ENCODE assay signal across 17 cellular contexts in the genomic region with DNA sequence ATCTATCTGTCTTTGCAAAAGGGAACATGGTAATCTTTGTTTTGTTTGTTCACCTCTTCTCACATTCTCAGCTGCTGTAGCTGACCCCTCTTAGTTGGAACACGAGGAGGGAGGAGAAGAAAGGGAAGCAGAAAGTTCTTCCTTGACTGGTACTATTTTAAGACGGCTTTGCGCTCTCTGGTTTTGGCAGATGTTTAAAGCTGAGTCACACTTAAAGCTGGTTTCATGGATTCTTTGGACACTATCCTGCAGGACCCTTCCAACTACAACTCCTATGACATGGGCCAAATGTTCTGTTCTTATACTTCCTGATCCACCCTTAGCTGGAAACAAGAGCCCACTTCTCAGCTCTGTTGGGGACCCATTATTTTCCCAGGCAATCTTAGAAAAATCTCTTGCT. TPM values are rescaled to one million over a fixed set of nuclear protein-coding genes. Genes with fewer than 3 reads are reported as not detected.
DNase-seq lines count a peak whose midpoint lies in the region; ATAC-seq, FAIRE-seq and TF ChIP-seq lines count a peak whose summit lies in the region.
"Had no signal": no experiment of that assay in that cellular context is flagged by ENCODE, and none has a peak within 500 bp of the region (broad histone marks: within the 10 kb centered on the region; RNA-seq: fewer than 3 reads in every experiment).

No MANE protein-coding gene starts in this region.

- H3K79me2 ChIP-seq in K562 (ENCODE audit: control insufficient read depth, insufficient read depth, low read length), result no peaks in the 10 kb centered on the region
- H3K79me2 ChIP-seq: hepatocyte had no signal

- BruUV-seq in MCF 10A (replicated peaks; lab: Mats Ljungman, UMichigan), result no TSS peak
- BruUV-seq in K562 (replicated peaks; lab: Mats Ljungman, UMichigan), result no TSS peak

- CTCF ChIA-PET in MCF 10A (lab: Yijun Ruan, JAX), result no interaction called here
- CTCF ChIA-PET in K562 (lab: Yijun Ruan, JAX; ENCODE audit: low intra/inter-chr PET ratio), result no interaction called here

- TF ChIP-seq EP300 in K562 (IDR thresholded peaks at IDR 0.05; ENCODE audit: low read length), result no peak

- no peak for TF ChIP-seq CTCF in MCF 10A (IDR thresholded peaks at IDR 0.05; ENCODE audit: unreplicated experiment)
- TF ChIP-seq CTCF in breast epithelium (IDR thresholded peaks at IDR 0.05), result no peak
- TF ChIP-seq CTCF in K562 (IDR thresholded peaks at IDR 0.05 in 2 of 3, conservative IDR thresholded peaks at IDR 0.05 in 1 of 3; ENCODE audit: insufficient read depth in 2 of 3, low read depth in 1 of 3, low read length in 3 of 3), result no peak
- TF ChIP-seq CTCF in vagina (IDR thresholded peaks at IDR 0.05), result no peak

- no peak for ATAC-seq in K562
- no peak for ATAC-seq in activated T-cell treated with anti-CD3 and anti-CD28 coated beads, Interleukin-2, amount 50 U/mL, for 72 hours (replicated peaks in 1 of 2)
- ATAC-seq: naive thymus-derived CD8-positive, alpha-beta T cell had no signal

- intact Hi-C loops in MCF 10A (cut with micrococcal nuclease) (no loop called here), breast epithelium (cut with DNase I; ENCODE audit: low total_unique reads) (no loop called here), K562 (cut with micrococcal nuclease) (no loop called here), vagina (cut with DNase I) (no loop called here)

- TF ChIP-seq POLR2A in breast epithelium (IDR thresholded peaks at IDR 0.05) (no peak), K562 (conservative IDR thresholded peaks at IDR 0.05) (no peak), vagina (IDR thresholded peaks at IDR 0.05) (no peak)

- H2AFZ ChIP-seq in K562 (ENCODE audit: low read depth, low read length), result peak overlapping the region; percentile 89
- H2AFZ ChIP-seq: hepatocyte had no signal

- DNase-seq in MCF 10A (ENCODE audit: unreplicated experiment), result peak; percentile 29
- no peak for DNase-seq in breast epithelium (ENCODE audit: low spot score in 2 of 2)
- DNase-seq in K562 (ENCODE audit: extremely low read depth in 1 of 4, low spot score in 3 of 4), result no peak
- peak; percentile 1 for DNase-seq in left kidney (ENCODE audit: low read depth, low spot score)
- no peak for DNase-seq in vagina (ENCODE audit: extremely low spot score in 2 of 2)
- no peak for DNase-seq in DMS153 (lab: John Stamatoyannopoulos, UW)
- DNase-seq in GOT3 (lab: John Stamatoyannopoulos, UW), result no peak
- no peak for DNase-seq in activated T-cell treated with anti-CD3 and anti-CD28 coated beads, Interleukin-2, amount 50 U/mL, for 72 hours
- DNase-seq: 8988T; activated naive CD4-positive, alpha-beta T cell treated with anti-CD3 and anti-CD28 coated beads for 36 hours; GF-D8; naive thymus-derived CD8-positive, alpha-beta T cell; NCI-H1417 treated with DMSO at 0.1 percent for 48 hours; stimulated activated CD4-positive, alpha-beta T cell treated with anti-CD3 and anti-CD28 coated beads, Interleukin-2, amount 100 ng/mL, for 24 hours; upper lobe of left lung; WERI-Rb-1 had no signal

- no peak overlapping the region for H3K27ac ChIP-seq in breast epithelium
- peak overlapping the region; percentile 25; the same call in 1 of the 3 replicates for H3K27ac ChIP-seq in K562 (ENCODE audit: extremely low read depth, low read depth, low read length)
- H3K27ac ChIP-seq in vagina, result peak overlapping the region; percentile 59
- H3K27ac ChIP-seq: hepatocyte, upper lobe of left lung, WERI-Rb-1 had no signal

- H3K36me3 Mint-ChIP-seq in MCF 10A (ENCODE audit: insufficient read depth, unreplicated experiment), result no peaks in the 10 kb centered on the region
- H3K36me3 Mint-ChIP-seq in activated T-cell treated with anti-CD3 and anti-CD28 coated beads, Interleukin-2, amount 50 U/mL, for 72 hours (ENCODE audit: insufficient read depth in 2 of 2), result no peaks in the 10 kb centered on the region
- H3K36me3 Mint-ChIP-seq: naive thymus-derived CD8-positive, alpha-beta T cell had no signal

- H3K27me3 ChIP-seq in breast epithelium, result no peaks in the 10 kb centered on the region
- no peaks in the 10 kb centered on the region for H3K27me3 ChIP-seq in K562 (ENCODE audit: control insufficient read depth in 2 of 2, insufficient read depth in 2 of 2, low read length in 2 of 2)
- no peaks in the 10 kb centered on the region for H3K27me3 ChIP-seq in vagina
- H3K27me3 ChIP-seq: hepatocyte, upper lobe of left lung had no signal

- FAIRE-seq in K562 (lab: Jason Lieb, UNC), result peak; percentile 62

- H3K27me3 Mint-ChIP-seq in MCF 10A (ENCODE audit: insufficient read depth, unreplicated experiment), result no peaks in the 10 kb centered on the region
- H3K27me3 Mint-ChIP-seq in activated T-cell treated with anti-CD3 and anti-CD28 coated beads, Interleukin-2, amount 50 U/mL, for 72 hours (ENCODE audit: low read depth), result peaks cover 35% of the 10 kb centered on the region

- no peak overlapping the region for H3K9ac ChIP-seq in K562 (ENCODE audit: insufficient read depth in 1 of 2, low read depth in 2 of 2, low read length in 2 of 2)

- no peaks in the 10 kb centered on the region for H3K9me1 ChIP-seq in K562 (ENCODE audit: control insufficient read depth, insufficient read depth, low read length)

- H3K4me2 ChIP-seq in K562 (ENCODE audit: insufficient read depth, low read length), result peak overlapping the region; percentile 28; the same call in 1 of the 2 replicates
- H3K4me2 ChIP-seq: hepatocyte had no signal

- TF ChIP-seq RAD21 in K562 (CRISPR knock-in tag; conservative IDR thresholded peaks at IDR 0.05 in 1 of 2, IDR thresholded peaks at IDR 0.05 in 1 of 2), result no peak

- H3K27ac Mint-ChIP-seq in MCF 10A (ENCODE audit: low read depth, unreplicated experiment), result no peak overlapping the region
- H3K27ac Mint-ChIP-seq in activated T-cell treated with anti-CD3 and anti-CD28 coated beads, Interleukin-2, amount 50 U/mL, for 72 hours, result no peak overlapping the region
- H3K27ac Mint-ChIP-seq: activated naive CD4-positive, alpha-beta T cell treated with anti-CD3 and anti-CD28 coated beads for 36 hours; naive thymus-derived CD8-positive, alpha-beta T cell had no signal

- POLR2A ChIA-PET in MCF 10A (lab: Yijun Ruan, JAX), result interaction anchor here (0.6 to 0.8 kb wide), 2 partner anchors 41 to 182 kb away, joined by 3 to 4 read pairs; a partner anchor contains a TSS
- POLR2A ChIA-PET in K562 (lab: Yijun Ruan, JAX), result interaction anchor here (1.0 kb wide), 1 partner anchor 1172 kb away, joined by 4 read pairs; no protein-coding TSS in a partner anchor

- no peaks in the 10 kb centered on the region for H3K9me3 ChIP-seq in breast epithelium
- no peaks in the 10 kb centered on the region for H3K9me3 ChIP-seq in K562 (replicated peaks; ENCODE audit: control insufficient read depth, insufficient read depth, low read depth, low read length)
- H3K9me3 ChIP-seq in vagina, result no peaks in the 10 kb centered on the region
- H3K9me3 ChIP-seq: upper lobe of left lung had no signal

- peaks cover 14% of the 10 kb centered on the region for H3K4me1 Mint-ChIP-seq in MCF 10A (ENCODE audit: insufficient read depth, unreplicated experiment)
- H3K4me1 Mint-ChIP-seq in activated T-cell treated with anti-CD3 and anti-CD28 coated beads, Interleukin-2, amount 50 U/mL, for 72 hours (ENCODE audit: low read depth), result peaks cover 6% of the 10 kb centered on the region

- H3K4me3 ChIP-seq in breast epithelium, result no peak overlapping the region
- no peak overlapping the region for H3K4me3 ChIP-seq in K562
- H3K4me3 ChIP-seq in vagina, result no peak overlapping the region
- H3K4me3 ChIP-seq: hepatocyte, upper lobe of left lung had no signal

- H3K4me1 ChIP-seq in breast epithelium, result no peaks in the 10 kb centered on the region
- H3K4me1 ChIP-seq in K562 (replicated peaks in 1 of 2; ENCODE audit: control insufficient read depth in 2 of 2, insufficient read depth in 2 of 2, low read length in 2 of 2), result peaks cover 6 to 14% of the 10 kb centered on the region in 2 experiments; a peak in 4 of 5 replicates
- peaks cover 19% of the 10 kb centered on the region for H3K4me1 ChIP-seq in vagina
- H3K4me1 ChIP-seq: upper lobe of left lung had no signal

- in situ Hi-C loops in K562 (cut with MboI), result no loop called here

- H3K4me3 Mint-ChIP-seq in MCF 10A (ENCODE audit: unreplicated experiment), result no peak overlapping the region
- no peak overlapping the region for H3K4me3 Mint-ChIP-seq in activated T-cell treated with anti-CD3 and anti-CD28 coated beads, Interleukin-2, amount 50 U/mL, for 72 hours
- H3K4me3 Mint-ChIP-seq: activated naive CD4-positive, alpha-beta T cell treated with anti-CD3 and anti-CD28 coated beads for 36 hours; naive thymus-derived CD8-positive, alpha-beta T cell had no signal

- H4K20me1 ChIP-seq in K562 (replicated peaks; ENCODE audit: control insufficient read depth, insufficient read depth, low read length), result no peaks in the 10 kb centered on the region

- H3K36me3 ChIP-seq in breast epithelium (no peaks in the 10 kb centered on the region), K562 (ENCODE audit: control insufficient read depth, insufficient read depth, low read length) (no peaks in the 10 kb centered on the region), vagina (no peaks in the 10 kb centered on the region)
- H3K36me3 ChIP-seq: upper lobe of left lung, WERI-Rb-1 had no signal

- no peaks in the 10 kb centered on the region for H3K9me3 Mint-ChIP-seq in MCF 10A (ENCODE audit: unreplicated experiment)
- H3K9me3 Mint-ChIP-seq in activated T-cell treated with anti-CD3 and anti-CD28 coated beads, Interleukin-2, amount 50 U/mL, for 72 hours, result no peaks in the 10 kb centered on the region
- H3K9me3 Mint-ChIP-seq: activated naive CD4-positive, alpha-beta T cell treated with anti-CD3 and anti-CD28 coated beads for 36 hours had no signal

- WGBS in K562 (ENCODE audit: insufficient coverage, low coverage, missing lambda C conversion rate), result 27% methylated on average over 3 of the region's 3 CpGs

RNA-seq across cellular contexts. Expression of a gene that starts 40.6 kb away (rescaled TPM):
- 166 and 194 TPM in 2 replicates for total RNA-seq in MCF 10A (2022)
- 100 to 1,000 TPM; 130 to 152 (median 150) TPM for total RNA-seq in breast epithelium
- total RNA-seq in K562 (2011; cell fraction: chromatin; rRNA removed; ENCODE audit: low replicate concordance), result 103 and 392 TPM in 2 replicates
- 49.9 and 73.3 TPM in 2 replicates for total RNA-seq in K562 (2011; cell fraction: nucleolus; rRNA removed)
- total RNA-seq in K562 (2011; cell fraction: nucleoplasm; rRNA removed), result 169 and 262 TPM in 2 replicates
- total RNA-seq in K562 (2014; rRNA removed), result 128 and 137 TPM in 2 replicates
- total RNA-seq in K562 (2014; rRNA removed; fragmentation: Illumina TruSeq; extraction: Trizol), result 143 and 166 TPM in 2 replicates
- 131 and 136 TPM in 2 replicates for total RNA-seq in K562 (2015; rRNA removed; fragmentation: Illumina TruSeq; extraction: Trizol)
- total RNA-seq in K562 (2021), result 122 and 123 TPM in 2 replicates
- 161 and 177 TPM in 2 replicates for polyA plus RNA-seq in K562 (2011; rRNA removed)
- polyA plus RNA-seq in K562 (2011; cell fraction: cytosol; rRNA removed), result 52.4 and 113 TPM in 2 replicates
- polyA plus RNA-seq in K562 (2011; cell fraction: nucleus; rRNA removed), result 75.7 and 119 TPM in 2 replicates
- 105 and 124 TPM in 2 replicates for polyA plus RNA-seq in K562 (2012)
- polyA plus RNA-seq in K562 (2014; fragmentation: Illumina TruSeq; extraction: Trizol), result 132 and 150 TPM in 2 replicates
- 10 to 100 TPM; 59.4 to 81.1 TPM for polyA plus RNA-seq in K562 (2014; fragmentation: Nextera tagmentation; extraction: Ambion mirVana)
- polyA plus RNA-seq in K562 (2014; rRNA removed), result 123 and 136 TPM in 2 replicates
- polyA minus RNA-seq in K562 (2011; rRNA and poly(A)+ RNA removed), result 363 and 437 TPM in 2 replicates
- 85.6 and 88.1 TPM in 2 replicates for polyA minus RNA-seq in K562 (2011; cell fraction: cytosol; rRNA and poly(A)+ RNA removed)
- 117 and 226 TPM in 2 replicates for polyA minus RNA-seq in K562 (2011; cell fraction: nucleus; rRNA and poly(A)+ RNA removed)
- total RNA-seq in vagina, result 99.7 TPM
- total RNA-seq in activated T-cell treated with anti-CD3 and anti-CD28 coated beads, Interleukin-2, amount 50 U/mL, for 72 hours, result 100 to 1,000 TPM; 196 to 203 TPM

Comparison
In these comparisons a context has a peak if more than half of its experiments do, and no peak if none do; other contexts are left out.
1. DNase-seq: peak in MCF 10A (single experiment) and left kidney (single experiment); none in breast epithelium (0 of 2), K562 (0 of 4), vagina (0 of 2), DMS153 (single experiment), GOT3 (single experiment) and activated T-cell treated with anti-CD3 and anti-CD28 coated beads, Interleukin-2, amount 50 U/mL, for 72 hours (0 of 2).
2. H3K27ac ChIP-seq: peak in K562 (single experiment) and vagina (single experiment); none in breast epithelium (0 of 2).